8 cellular contexts compared by ENCODE assay signal in genomic region chr2:74507145-74507925, GRCh38. TPM values are rescaled to one million over a fixed set of nuclear protein-coding genes. Genes with fewer than 3 reads are reported as not detected.
A peak's percentile ranks its signal among the peaks of the same experiment; 100 is the strongest.
DNase-seq lines count a peak whose midpoint lies in the region; ATAC-seq and TF ChIP-seq lines count a peak whose summit lies in the region.

Gene PCGF1 (minus strand): TSS chr2:74507695. CDS start chr2:74507668, 27 bp downstream.

- TF ChIP-seq CTCF in osteoblast (IDR thresholded peaks at IDR 0.05; ENCODE audit: extremely low read depth, low read depth, low read length): peak; percentile 35

- peaks cover 27 to 33% of the 10 kb centered on the region in 2 donors for H3K36me3 Mint-ChIP-seq in activated naive CD4-positive, alpha-beta T cell treated with anti-CD3 and anti-CD28 coated beads, Interleukin-2, amount 50 U/mL, for 72 hours

- H3K4me3 ChIP-seq in osteoblast (ENCODE audit: insufficient read depth, low read length): peak within 1 kb of the TSS; percentile 99
- H3K4me3 ChIP-seq in thymus (ENCODE audit: low read length): peak within 1 kb of the TSS; percentile 76

- H3K36me3 ChIP-seq in osteoblast (ENCODE audit: insufficient read depth, low read length): peaks cover 14% of the 10 kb centered on the region
- H3K36me3 ChIP-seq in thymus (ENCODE audit: control insufficient read depth, insufficient read depth): peaks cover 15% of the 10 kb centered on the region

- ATAC-seq in HG02610 (IDR thresholded peaks at IDR 0.05; ENCODE audit: unreplicated experiment): peak; percentile 88
- ATAC-seq in activated naive CD4-positive, alpha-beta T cell treated with anti-CD3 and anti-CD28 coated beads, Interleukin-2, amount 50 U/mL, for 72 hours: peak; percentile 93 to 95

- H2AFZ ChIP-seq in osteoblast (ENCODE audit: low read length): peak within 1 kb of the TSS; percentile 98

- H4K20me1 ChIP-seq in osteoblast (ENCODE audit: insufficient read depth, low read length): no peaks in the 10 kb centered on the region

- H3K9me3 ChIP-seq in osteoblast (ENCODE audit: low read depth, low read length) (no peaks in the 10 kb centered on the region), thymus (ENCODE audit: control insufficient read depth) (peaks cover 2% of the 10 kb centered on the region)

- peak; percentile 72 for TF ChIP-seq POLR2A in GM10847 (IDR thresholded peaks at IDR 0.05; ENCODE audit: extremely low read depth, insufficient read length)

- H3K27me3 ChIP-seq in osteoblast (ENCODE audit: insufficient read depth, low read length) (peaks cover 17% of the 10 kb centered on the region), thymus (ENCODE audit: control insufficient read depth, insufficient read depth) (peaks cover 61% of the 10 kb centered on the region)

- DNase-seq in NCI-H1092 treated with DMSO at 0.1 percent for 48 hours (lab: John Stamatoyannopoulos, UW) (peak; percentile 97), SKM-1 (lab: John Stamatoyannopoulos, UW; ENCODE audit: unreplicated experiment) (peak; percentile 95), glomerular visceral epithelial cell (ENCODE audit: extremely low spot score) (peak; percentile 96), osteoblast (ENCODE audit: insufficient read length, low spot score, missing footprints) (peak; percentile 99)
- DNase-seq in activated naive CD4-positive, alpha-beta T cell treated with anti-CD3 and anti-CD28 coated beads, Interleukin-2, amount 50 U/mL, for 72 hours (ENCODE audit: low spot score in 2 of 2): peak; percentile 98

- peaks cover 41% of the 10 kb centered on the region for H3K79me2 ChIP-seq in osteoblast (ENCODE audit: insufficient read depth, low read length)

- no peaks in the 10 kb centered on the region for H3K9me3 Mint-ChIP-seq in activated naive CD4-positive, alpha-beta T cell treated with anti-CD3 and anti-CD28 coated beads, Interleukin-2, amount 50 U/mL, for 72 hours

- H3K4me1 ChIP-seq in osteoblast (ENCODE audit: insufficient read depth, low read length) (peaks cover 54% of the 10 kb centered on the region), thymus (ENCODE audit: control insufficient read depth, insufficient read depth, low read length) (peaks cover 21% of the 10 kb centered on the region)

- peak within 1 kb of the TSS; percentile 94 for H3K4me2 ChIP-seq in osteoblast (ENCODE audit: insufficient read depth, low read length)

- H3K27ac ChIP-seq in osteoblast (ENCODE audit: low read depth, low read length) (peak within 1 kb of the TSS; percentile 99), thymus (ENCODE audit: low read depth) (peak within 1 kb of the TSS; percentile 98)

- WGBS in thymus: 1% methylated on average over 56 of the region's 56 CpGs

- peak within 1 kb of the TSS; percentile 96 to 100 for H3K27ac Mint-ChIP-seq in activated naive CD4-positive, alpha-beta T cell treated with anti-CD3 and anti-CD28 coated beads, Interleukin-2, amount 50 U/mL, for 72 hours

RNA-seq across cellular contexts. Expression of gene PCGF1, which starts in this region (rescaled TPM):
- 10 to 100 TPM; 26.2 to 39.9 TPM for total RNA-seq in activated naive CD4-positive, alpha-beta T cell treated with anti-CD3 and anti-CD28 coated beads, Interleukin-2, amount 50 U/mL, for 72 hours
- total RNA-seq in osteoblast: 22.4 and 26.5 TPM in 2 replicates
- polyA plus RNA-seq in thymus: 29.0 TPM

Comparison
In these comparisons a context has a peak if more than half of its experiments do, and no peak if none do; other contexts are left out.
1. Peak in every context shown above with its lines: DNase-seq, ATAC-seq, H3K4me3 ChIP-seq and H3K27ac ChIP-seq.